1 cellular context compared by ENCODE assay signal in genomic region chr19:13463296-13463695, GRCh38.
TF ChIP-seq lines count a peak whose summit lies in the region.

No MANE protein-coding gene starts in this region.

TF ChIP-seq in GM12878, 131 proteins besides CTCF, POLR2A, EP300 and RAD21 (continued from another document):
- TF ChIP-seq, protein P1, sequence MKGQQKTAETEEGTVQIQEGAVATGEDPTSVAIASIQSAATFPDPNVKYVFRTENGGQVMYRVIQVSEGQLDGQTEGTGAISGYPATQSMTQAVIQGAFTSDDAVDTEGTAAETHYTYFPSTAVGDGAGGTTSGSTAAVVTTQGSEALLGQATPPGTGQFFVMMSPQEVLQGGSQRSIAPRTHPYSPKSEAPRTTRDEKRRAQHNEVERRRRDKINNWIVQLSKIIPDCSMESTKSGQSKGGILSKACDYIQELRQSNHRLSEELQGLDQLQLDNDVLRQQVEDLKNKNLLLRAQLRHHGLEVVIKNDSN (IDR thresholded peaks at IDR 0.05; ENCODE audit: borderline replicate concordance, extremely low read length, insufficient read depth, low read depth, low read length), result no peak
- TF ChIP-seq JUND (IDR thresholded peaks at IDR 0.05; ENCODE audit: low read depth, low read length) (no peak), NFIC (IDR thresholded peaks at IDR 0.05; ENCODE audit: low read depth, low read length) (no peak)
